In the genomic region with DNA sequence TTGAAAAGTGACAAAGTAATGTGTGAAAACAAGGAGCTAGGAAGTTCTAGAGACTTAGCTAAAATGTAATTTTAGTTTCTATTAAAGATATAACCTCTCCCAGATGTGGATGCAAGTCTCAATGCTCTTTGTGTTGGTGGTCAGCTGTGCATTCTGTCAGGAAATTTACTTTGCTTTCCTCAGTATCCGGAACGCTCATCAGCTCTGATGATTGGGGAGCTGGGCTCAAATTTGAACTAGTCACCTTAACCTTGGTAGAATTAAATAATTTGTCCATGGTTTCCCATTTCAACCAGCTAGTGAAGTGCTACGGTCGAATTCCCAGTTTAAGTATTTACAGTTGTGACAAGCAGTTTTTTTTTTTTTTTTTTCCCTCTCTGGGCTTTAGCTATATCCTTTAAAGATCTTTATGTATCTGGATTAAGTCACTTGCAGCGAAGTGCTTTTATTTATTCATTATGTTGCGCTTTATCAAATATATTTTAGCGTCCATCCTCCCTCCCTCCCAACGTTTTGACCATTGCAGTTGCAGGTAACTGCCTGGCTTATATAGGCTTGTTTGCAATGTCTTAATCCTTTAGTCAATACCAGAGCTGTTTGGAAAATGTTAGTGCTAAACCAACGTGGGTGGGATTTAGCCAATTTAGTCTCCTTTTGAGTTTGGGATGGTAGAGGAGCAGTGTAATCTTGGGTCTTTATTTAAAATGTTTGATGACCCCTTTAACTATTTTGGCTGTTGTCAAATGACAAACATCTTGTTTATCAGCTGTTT, we compare ENCODE assay signal across 8 cellular contexts. TPM values are rescaled to one million over a fixed set of nuclear protein-coding genes. Genes with fewer than 3 reads are reported as not detected.
DNase-seq lines count a peak whose midpoint lies in the region; ATAC-seq and TF ChIP-seq lines count a peak whose summit lies in the region.

No MANE protein-coding gene starts in this region.

- H3K9ac ChIP-seq in SK-N-SH (peak overlapping the region; percentile 87), subcutaneous abdominal adipose tissue (ENCODE audit: low read length in 5 of 5) (peak overlapping the region; percentile 77 to 95 (median 90))

- peak overlapping the region in 1 of 2 experiments; percentile 80; a peak in 3 of 4 replicates for H3K27ac ChIP-seq in SK-N-SH (ENCODE audit: low read depth in 2 of 2, low read length in 1 of 2)
- peak overlapping the region; percentile 98 for H3K27ac ChIP-seq in subcutaneous abdominal adipose tissue (ENCODE audit: low read depth, low read length)

- no peak for TF ChIP-seq EP300 in SK-N-SH (IDR thresholded peaks at IDR 0.05; ENCODE audit: borderline replicate concordance in 1 of 2, low read depth in 1 of 2, low read length in 1 of 2)

- no peaks in the 10 kb centered on the region for H3K9me2 ChIP-seq in SK-N-SH

- H3K9me3 Mint-ChIP-seq in activated T-helper 17 cell treated with anti-CD3 and anti-CD28 coated beads, Interleukin-2, amount 50 U/mL, for 72 hours = no peaks in the 10 kb centered on the region
- peaks cover 0 to 7% (median 0%) of the 10 kb centered on the region in 6 donors for H3K9me3 Mint-ChIP-seq in immature natural killer cell

- peaks cover 8% of the 10 kb centered on the region in 2 experiments for H3K36me3 ChIP-seq in SK-N-SH (replicated peaks in 1 of 2; ENCODE audit: control insufficient read depth in 1 of 2, insufficient read depth in 2 of 2, low read length in 1 of 2)
- H3K36me3 ChIP-seq in subcutaneous abdominal adipose tissue (ENCODE audit: control insufficient read depth in 5 of 5, insufficient read depth in 5 of 5, low read length in 5 of 5) = peaks cover 0 to 5% (median 2%) of the 10 kb centered on the region in 5 donors

- TF ChIP-seq CTCF in SK-N-SH (IDR thresholded peaks at IDR 0.05) = no peak

- H3K4me1 ChIP-seq in SK-N-SH (ENCODE audit: control insufficient read depth in 1 of 2, insufficient read depth in 2 of 2, low read depth in 1 of 2, low read length in 1 of 2) (peaks cover 4 to 8% of the 10 kb centered on the region in 2 experiments; a peak in 2 of 4 replicates), subcutaneous abdominal adipose tissue (ENCODE audit: control insufficient read depth in 5 of 5, insufficient read depth in 5 of 5, low read length in 5 of 5) (peaks cover 0 to 29% (median 21%) of the 10 kb centered on the region in 5 donors)

- no peaks in the 10 kb centered on the region for H3K4me1 Mint-ChIP-seq in activated T-helper 17 cell treated with anti-CD3 and anti-CD28 coated beads, Interleukin-2, amount 50 U/mL, for 72 hours
- H3K4me1 Mint-ChIP-seq in immature natural killer cell = peaks cover 47 to 62% of the 10 kb centered on the region in 2 donors

- H3K4me2 ChIP-seq in SK-N-SH = peak overlapping the region; percentile 68

- peak overlapping the region; percentile 61 to 72 for H3K4me3 ChIP-seq in SK-N-SH (ENCODE audit: low read depth in 2 of 2, low read length in 1 of 2)
- H3K4me3 ChIP-seq in subcutaneous abdominal adipose tissue (ENCODE audit: low read depth in 1 of 5, low read length in 5 of 5) = peak overlapping the region; percentile 79 to 98 (median 91)

- H3K27ac Mint-ChIP-seq in activated T-helper 17 cell treated with anti-CD3 and anti-CD28 coated beads, Interleukin-2, amount 50 U/mL, for 72 hours = peak overlapping the region; percentile 99
- H3K27ac Mint-ChIP-seq in immature natural killer cell = peak overlapping the region; percentile 91 to 98 (median 96)

- CTCF ChIA-PET in SK-N-SH (lab: Yijun Ruan, JAX) = interaction anchor here (1.1 to 1.7 kb wide), 2 partner anchors 11 to 20 kb away, joined by 3 to 5 read pairs; no protein-coding TSS in a partner anchor

- DNase-seq in SK-N-SH (no peak), immature natural killer cell (no peak), DMS79 treated with DMSO at 0.1 percent for 48 hours (lab: John Stamatoyannopoulos, UW) (no peak)

- H3K27me3 ChIP-seq in SK-N-SH (ENCODE audit: insufficient read depth) (peaks cover 14% of the 10 kb centered on the region; the same call in 1 of the 2 replicates), subcutaneous abdominal adipose tissue (ENCODE audit: control insufficient read depth in 5 of 5, insufficient read depth in 4 of 5, low read length in 5 of 5) (peaks cover 0 to 3% (median 0%) of the 10 kb centered on the region in 5 donors)

- H3K27me3 Mint-ChIP-seq in activated T-helper 17 cell treated with anti-CD3 and anti-CD28 coated beads, Interleukin-2, amount 50 U/mL, for 72 hours = no peaks in the 10 kb centered on the region
- H3K27me3 Mint-ChIP-seq in immature natural killer cell (ENCODE audit: low read depth in 3 of 3) = peaks cover 12 to 31% (median 23%) of the 10 kb centered on the region in 3 donors

- no peak for TF ChIP-seq RAD21 in SK-N-SH (IDR thresholded peaks at IDR 0.05; ENCODE audit: low read length)

- H3K9me3 ChIP-seq in SK-N-SH = no peaks in the 10 kb centered on the region
- peaks cover 0 to 6% (median 0%) of the 10 kb centered on the region in 5 donors for H3K9me3 ChIP-seq in subcutaneous abdominal adipose tissue (ENCODE audit: control insufficient read depth in 5 of 5, low read length in 5 of 5)

- ATAC-seq in SK-N-SH treated with all-trans-retinoic acid at 6 μM for 48 hours (no peak), HG03159 (IDR thresholded peaks at IDR 0.05; ENCODE audit: unreplicated experiment) (no peak), GM19324 (IDR thresholded peaks at IDR 0.05; ENCODE audit: low FRiP score, unreplicated experiment) (no peak)
- ATAC-seq in activated T-helper 17 cell treated with anti-CD3 and anti-CD28 coated beads, Interleukin-2, amount 50 U/mL, for 72 hours (replicated peaks) = no peak

- peaks cover 71% of the 10 kb centered on the region for H3K79me2 ChIP-seq in SK-N-SH (ENCODE audit: insufficient read depth)

- H2AFZ ChIP-seq in SK-N-SH (ENCODE audit: low read depth) = no peak overlapping the region

- peaks cover 21% of the 10 kb centered on the region for H3F3A ChIP-seq in SK-N-SH (replicated peaks; ENCODE audit: insufficient read depth)

- WGBS in SK-N-SH (ENCODE audit: low lambda C conversion rate) = under 1% methylated on average over 9 of the region's 9 CpGs

- POLR2A ChIA-PET in SK-N-SH (lab: Yijun Ruan, JAX) = interaction anchor here (0.9 kb wide), 1 partner anchor 11 kb away, joined by 3 read pairs; no protein-coding TSS in a partner anchor

- peaks cover 75% of the 10 kb centered on the region for H3K36me3 Mint-ChIP-seq in activated T-helper 17 cell treated with anti-CD3 and anti-CD28 coated beads, Interleukin-2, amount 50 U/mL, for 72 hours (ENCODE audit: low read depth)
- H3K36me3 Mint-ChIP-seq in immature natural killer cell = peaks cover 0 to 7% (median 0%) of the 10 kb centered on the region in 3 donors

- peaks cover 56% of the 10 kb centered on the region for H4K20me1 ChIP-seq in SK-N-SH (ENCODE audit: insufficient read depth)

- H3K4me3 Mint-ChIP-seq in activated T-helper 17 cell treated with anti-CD3 and anti-CD28 coated beads, Interleukin-2, amount 50 U/mL, for 72 hours = peak overlapping the region; percentile 99
- H3K4me3 Mint-ChIP-seq in immature natural killer cell = peak overlapping the region; percentile 95 to 98 (median 97)

TF ChIP-seq in SK-N-SH, 30 proteins besides CTCF, POLR2A, EP300 and RAD21 (continues in another document):
- no peak for TF ChIP-seq ELF1 (IDR thresholded peaks at IDR 0.05)
- TF ChIP-seq TEAD4 (IDR thresholded peaks at IDR 0.05; ENCODE audit: borderline replicate concordance, insufficient read depth) = no peak
- TF ChIP-seq, protein P1, sequence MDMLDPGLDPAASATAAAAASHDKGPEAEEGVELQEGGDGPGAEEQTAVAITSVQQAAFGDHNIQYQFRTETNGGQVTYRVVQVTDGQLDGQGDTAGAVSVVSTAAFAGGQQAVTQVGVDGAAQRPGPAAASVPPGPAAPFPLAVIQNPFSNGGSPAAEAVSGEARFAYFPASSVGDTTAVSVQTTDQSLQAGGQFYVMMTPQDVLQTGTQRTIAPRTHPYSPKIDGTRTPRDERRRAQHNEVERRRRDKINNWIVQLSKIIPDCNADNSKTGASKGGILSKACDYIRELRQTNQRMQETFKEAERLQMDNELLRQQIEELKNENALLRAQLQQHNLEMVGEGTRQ (IDR thresholded peaks at IDR 0.05; ENCODE audit: borderline replicate concordance, low read depth, low read length) = no peak
- no peak for TF ChIP-seq FOXJ3 (CRISPR knock-in tag; IDR thresholded peaks at IDR 0.05)
- no peak for TF ChIP-seq YY1 (IDR thresholded peaks at IDR 0.05; ENCODE audit: low read depth)
- TF ChIP-seq FOSL2 (IDR thresholded peaks at IDR 0.05; ENCODE audit: borderline replicate concordance, low read depth) = no peak
- no peak for TF ChIP-seq FOXM1 (IDR thresholded peaks at IDR 0.05; ENCODE audit: low read depth)
- no peak for TF ChIP-seq POLR2AphosphoS5 (IDR thresholded peaks at IDR 0.05; ENCODE audit: low read depth, low read length)

TF ChIP-seq in SK-N-SH treated with all-trans-retinoic acid at 6 μM for 48 hours, 23 proteins besides CTCF, POLR2A, EP300 and RAD21 (continues in another document):
- TF ChIP-seq ZFP30 (CRISPR knock-in tag; IDR thresholded peaks at IDR 0.05) (no peak), ARNTL (CRISPR knock-in tag; IDR thresholded peaks at IDR 0.05; ENCODE audit: borderline replicate concordance, low read depth) (no peak), GLIS3 (CRISPR knock-in tag; IDR thresholded peaks at IDR 0.05) (no peak)
- TF ChIP-seq, protein P2, sequence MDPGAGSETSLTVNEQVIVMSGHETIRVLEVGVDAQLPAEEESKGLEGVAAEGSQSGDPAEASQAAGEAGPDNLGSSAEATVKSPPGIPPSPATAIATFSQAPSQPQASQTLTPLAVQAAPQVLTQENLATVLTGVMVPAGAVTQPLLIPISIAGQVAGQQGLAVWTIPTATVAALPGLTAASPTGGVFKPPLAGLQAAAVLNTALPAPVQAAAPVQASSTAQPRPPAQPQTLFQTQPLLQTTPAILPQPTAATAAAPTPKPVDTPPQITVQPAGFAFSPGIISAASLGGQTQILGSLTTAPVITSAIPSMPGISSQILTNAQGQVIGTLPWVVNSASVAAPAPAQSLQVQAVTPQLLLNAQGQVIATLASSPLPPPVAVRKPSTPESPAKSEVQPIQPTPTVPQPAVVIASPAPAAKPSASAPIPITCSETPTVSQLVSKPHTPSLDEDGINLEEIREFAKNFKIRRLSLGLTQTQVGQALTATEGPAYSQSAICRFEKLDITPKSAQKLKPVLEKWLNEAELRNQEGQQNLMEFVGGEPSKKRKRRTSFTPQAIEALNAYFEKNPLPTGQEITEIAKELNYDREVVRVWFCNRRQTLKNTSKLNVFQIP (CRISPR knock-in tag; IDR thresholded peaks at IDR 0.05; ENCODE audit: borderline replicate concordance, low read depth) = no peak

RNA-seq across cellular contexts. Expression of gene OGT, which starts 2.1 kb away (rescaled TPM):
- polyA plus RNA-seq in SK-N-SH (2012; rRNA removed) (77.0 and 148 TPM in 2 replicates), immature natural killer cell (10 to 100 TPM; 26.4 to 35.5 (median 28.7) TPM)
- 17.5 and 19.8 TPM in 2 replicates for polyA plus RNA-seq in SK-N-SH (2012; cell fraction: cytosol; rRNA removed)
- polyA plus RNA-seq in SK-N-SH (2012; cell fraction: nucleus; rRNA removed) = 556 and 990 TPM in 2 replicates
- total RNA-seq in activated T-helper 17 cell treated with anti-CD3 and anti-CD28 coated beads, Interleukin-2, amount 50 U/mL, for 72 hours = 100 to 1,000 TPM; 231 to 528 TPM

RNA-seq across cellular contexts. Expression of gene GCNA, which starts 43.3 kb away (rescaled TPM):
- 1.8 and 2.5 TPM in 2 replicates for polyA plus RNA-seq in SK-N-SH (2012; rRNA removed)
- polyA plus RNA-seq in SK-N-SH (2012; cell fraction: cytosol; rRNA removed) = 0.84 and 0.88 TPM in 2 replicates
- polyA plus RNA-seq in SK-N-SH (2012; cell fraction: nucleus; rRNA removed) = 5.9 and 10.2 TPM in 2 replicates
- 10 to 100 TPM in 1 of 2 donors, 1 to 10 TPM in 1; 4.9 to 10.7 TPM for total RNA-seq in activated T-helper 17 cell treated with anti-CD3 and anti-CD28 coated beads, Interleukin-2, amount 50 U/mL, for 72 hours
- 1 to 10 TPM in 2 of 3 donors, under 1 TPM in 1; 0.63 to 1.8 (median 1.3) TPM for polyA plus RNA-seq in immature natural killer cell
